1 cellular context compared by ENCODE assay signal in the genomic region with DNA sequence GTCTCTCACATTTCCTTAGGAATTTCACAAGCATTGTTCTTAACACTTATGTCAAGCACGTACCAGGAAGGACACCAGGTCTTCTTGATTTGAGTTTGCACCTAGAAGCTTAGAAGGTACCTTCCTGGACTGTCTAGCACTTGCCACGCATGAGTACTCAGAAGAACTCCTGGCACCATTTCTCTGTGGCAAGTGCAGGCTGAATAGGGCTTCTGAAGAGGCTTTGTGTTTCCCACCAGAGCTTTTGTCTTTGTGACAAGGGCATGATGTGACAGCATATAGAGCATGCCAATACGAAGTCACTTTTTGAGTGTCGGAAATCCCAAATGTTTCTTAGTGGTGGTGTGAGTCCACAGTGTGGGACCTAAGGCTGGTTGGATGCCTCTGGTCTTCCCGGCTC.
TF ChIP-seq lines count a peak whose summit lies in the region.

No MANE protein-coding gene starts in this region.

TF ChIP-seq in K562, 482 proteins besides CTCF, POLR2A, EP300 and RAD21:
- TF ChIP-seq FOXK1 (CRISPR knock-in tag; IDR thresholded peaks at IDR 0.05; ENCODE audit: borderline replicate concordance), result no peak
